13 cellular contexts compared by ENCODE assay signal in genomic region chr16:27455700-27456099, GRCh38. TPM values are rescaled to one million over a fixed set of nuclear protein-coding genes. Genes with fewer than 3 reads are reported as not detected.
DNase-seq lines count a peak whose midpoint lies in the region; ATAC-seq, FAIRE-seq and TF ChIP-seq lines count a peak whose summit lies in the region.
"Had no signal": no experiment of that assay in that cellular context is flagged by ENCODE, and none has a peak within 500 bp of the region (broad histone marks: within the 10 kb centered on the region; RNA-seq: fewer than 3 reads in every experiment).

No MANE protein-coding gene starts in this region.

- no peak for ATAC-seq in stimulated activated naive B cell treated with anti-CD40 and anti-IgM and Interleukin-4, amounts not matched to agents 10 μg/mL and 1 μg/mL and 100 μg/mL, for 72 hours (replicated peaks)
- ATAC-seq in HG03159 (IDR thresholded peaks at IDR 0.05; ENCODE audit: unreplicated experiment): no peak

- no peaks in the 10 kb centered on the region for H3K4me1 Mint-ChIP-seq in MCF 10A (ENCODE audit: insufficient read depth, unreplicated experiment)
- H3K4me1 Mint-ChIP-seq in stimulated activated naive B cell treated with anti-CD40 and anti-IgM and Interleukin-4, amounts not matched to agents 10 μg/mL and 1 μg/mL and 100 μg/mL, for 72 hours: peaks cover 54 to 73% of the 10 kb centered on the region in 2 donors

- peaks cover 8% of the 10 kb centered on the region for H3K27me3 Mint-ChIP-seq in MCF 10A (ENCODE audit: insufficient read depth, unreplicated experiment)
- H3K27me3 Mint-ChIP-seq in stimulated activated naive B cell treated with anti-CD40 and anti-IgM and Interleukin-4, amounts not matched to agents 10 μg/mL and 1 μg/mL and 100 μg/mL, for 72 hours: no peaks in the 10 kb centered on the region

- no TSS peak for BruUV-seq in MCF 10A (replicated peaks; lab: Mats Ljungman, UMichigan)

- WGBS in lower leg skin, 2 donors: 18 to 22% methylated on average over 12 of the region's 12 CpGs

- peaks cover 0 to 5% of the 10 kb centered on the region in 2 donors for H3K27me3 ChIP-seq in breast epithelium

- TF ChIP-seq CTCF in MCF 10A (IDR thresholded peaks at IDR 0.05; ENCODE audit: unreplicated experiment) (no peak), breast epithelium (IDR thresholded peaks at IDR 0.05) (no peak), epithelial cell of esophagus (IDR thresholded peaks at IDR 0.05; ENCODE audit: insufficient read depth, low read depth, low read length, missing control alignments) (no peak), lower leg skin (IDR thresholded peaks at IDR 0.05) (no peak)

- no peaks in the 10 kb centered on the region for H3K9me3 ChIP-seq in breast epithelium

- no peaks in the 10 kb centered on the region for H3K9me3 Mint-ChIP-seq in MCF 10A (ENCODE audit: unreplicated experiment)
- H3K9me3 Mint-ChIP-seq in stimulated activated naive B cell treated with anti-CD40 and anti-IgM and Interleukin-4, amounts not matched to agents 10 μg/mL and 1 μg/mL and 100 μg/mL, for 72 hours: peaks cover 11 to 17% of the 10 kb centered on the region in 2 donors

- peak; percentile 20 for DNase-seq in MCF 10A (ENCODE audit: unreplicated experiment)
- DNase-seq in breast epithelium (ENCODE audit: low spot score in 2 of 2): no peak
- peak; percentile 66 for DNase-seq in UCSD-AML1 (lab: John Stamatoyannopoulos, UW; ENCODE audit: unreplicated experiment)
- DNase-seq in epithelial cell of esophagus (ENCODE audit: low read depth): peak; percentile 71
- no peak for DNase-seq in stimulated activated naive B cell treated with anti-CD40 and anti-IgM and Interleukin-4, amounts not matched to agents 10 μg/mL and 1 μg/mL and 100 μg/mL, for 72 hours
- no peak for DNase-seq in GM12891 (ENCODE audit: insufficient read length, low spot score)
- DNase-seq in lower leg skin (ENCODE audit: low spot score in 2 of 2): no peak
- DNase-seq: NCI-H1417 treated with DMSO at 0.1 percent for 48 hours, NCI-H524 had no signal

- CTCF ChIA-PET in MCF 10A (lab: Yijun Ruan, JAX): interaction anchor here (0.6 to 1.7 kb wide), 7 partner anchors 52 to 1863 kb away, joined by 3 to 6 read pairs (median 5); no protein-coding TSS in a partner anchor

- peaks cover 2% of the 10 kb centered on the region for H3K36me3 Mint-ChIP-seq in MCF 10A (ENCODE audit: insufficient read depth, unreplicated experiment)
- peaks cover 34 to 45% of the 10 kb centered on the region in 2 donors for H3K36me3 Mint-ChIP-seq in stimulated activated naive B cell treated with anti-CD40 and anti-IgM and Interleukin-4, amounts not matched to agents 10 μg/mL and 1 μg/mL and 100 μg/mL, for 72 hours

- POLR2A ChIA-PET in MCF 10A (lab: Yijun Ruan, JAX): no interaction called here

- H3K4me3 Mint-ChIP-seq in MCF 10A (ENCODE audit: unreplicated experiment): no peak overlapping the region
- H3K4me3 Mint-ChIP-seq in stimulated activated naive B cell treated with anti-CD40 and anti-IgM and Interleukin-4, amounts not matched to agents 10 μg/mL and 1 μg/mL and 100 μg/mL, for 72 hours: peak overlapping the region; percentile 26 to 53

- no peaks in the 10 kb centered on the region for H3K4me1 ChIP-seq in breast epithelium

- intact Hi-C loops in MCF 10A (cut with micrococcal nuclease): no loop called here
- intact Hi-C loops in breast epithelium (cut with DNase I; ENCODE audit: low total_unique reads): no loop called here
- intact Hi-C loops in lower leg skin (cut with DNase I; ENCODE audit: low total_unique reads): loop anchor here (10.0 kb wide), 1 partner anchor 301 kb away; no protein-coding TSS in a partner anchor

- H3K36me3 ChIP-seq in breast epithelium: no peaks in the 10 kb centered on the region

- H3K4me3 ChIP-seq in breast epithelium: no peak overlapping the region
- H3K4me3 ChIP-seq in epithelial cell of esophagus (ENCODE audit: low read length): no peak overlapping the region
- no peak overlapping the region for H3K4me3 ChIP-seq in lower leg skin (ENCODE audit: low read depth, poor library complexity, severe bottlenecking)

- H3K27ac Mint-ChIP-seq in MCF 10A (ENCODE audit: low read depth, unreplicated experiment): no peak overlapping the region
- H3K27ac Mint-ChIP-seq in stimulated activated naive B cell treated with anti-CD40 and anti-IgM and Interleukin-4, amounts not matched to agents 10 μg/mL and 1 μg/mL and 100 μg/mL, for 72 hours: peak overlapping the region; percentile 95

- FAIRE-seq in GM12891 (lab: Jason Lieb, UNC): no peak
- FAIRE-seq: G401.6, islet of Langerhans, TTC549 had no signal

- TF ChIP-seq POLR2A in breast epithelium (IDR thresholded peaks at IDR 0.05) (no peak), GM12891 (IDR thresholded peaks at IDR 0.05; ENCODE audit: low read depth, low read length) (no peak), lower leg skin (IDR thresholded peaks at IDR 0.05) (no peak)

- H3K27ac ChIP-seq in breast epithelium: no peak overlapping the region

TF ChIP-seq in GM12891, 5 proteins besides CTCF, POLR2A, EP300 and RAD21:
- TF ChIP-seq TAF1 (IDR thresholded peaks at IDR 0.05; ENCODE audit: low read depth, low read length) (no peak), SPI1 (IDR thresholded peaks at IDR 0.05; ENCODE audit: low read depth, low read length) (no peak), POLR2AphosphoS5 (IDR thresholded peaks at IDR 0.05; ENCODE audit: low read depth, low read length) (no peak), POU2F2 (IDR thresholded peaks at IDR 0.05; ENCODE audit: low read depth, low read length) (no peak), PAX5 (IDR thresholded peaks at IDR 0.05; ENCODE audit: insufficient read depth, low read length, severe bottlenecking) (no peak)

RNA-seq across cellular contexts. Expression of gene IL21R, which starts 53.7 kb away (rescaled TPM):
- 0.15 and 0.21 TPM in 2 replicates for total RNA-seq in MCF 10A (2022)
- under 1 TPM in 2 of 3 donors, not detected in 1; 0.16 to 0.33 TPM for total RNA-seq in breast epithelium
- polyA plus RNA-seq in GM12891 (2012; ENCODE audit: low read depth, missing spikeins): 39.6 TPM
- total RNA-seq in lower leg skin: under 1 TPM; 0.15 to 0.58 (median 0.37) TPM

Comparison
In these comparisons a context has a peak if more than half of its experiments do, and no peak if none do; other contexts are left out.
1. DNase-seq: peak in MCF 10A (single experiment), UCSD-AML1 (single experiment) and epithelial cell of esophagus (single experiment); none in breast epithelium (0 of 2), stimulated activated naive B cell treated with anti-CD40 and anti-IgM and Interleukin-4, amounts not matched to agents 10 μg/mL and 1 μg/mL and 100 μg/mL, for 72 hours (single experiment), GM12891 (single experiment) and lower leg skin (0 of 2).